ENCODE assay signal across 8 cellular contexts in genomic region chr2:231677632-231678104, GRCh38. TPM values are rescaled to one million over a fixed set of nuclear protein-coding genes. Genes with fewer than 3 reads are reported as not detected.
DNase-seq lines count a peak whose midpoint lies in the region; ATAC-seq and TF ChIP-seq lines count a peak whose summit lies in the region.

No MANE protein-coding gene starts in this region.

- no peaks in the 10 kb centered on the region for H3K27me3 ChIP-seq in breast epithelium
- no peaks in the 10 kb centered on the region for H3K27me3 ChIP-seq in kidney epithelial cell (ENCODE audit: control insufficient read depth, insufficient read depth, low read length)

- H3K4me1 ChIP-seq in breast epithelium, result peaks cover 0 to 10% of the 10 kb centered on the region in 2 donors

- intact Hi-C loops in breast epithelium (cut with DNase I; ENCODE audit: low total_unique reads), result no loop called here

- H3K36me3 ChIP-seq in breast epithelium, result no peaks in the 10 kb centered on the region
- H3K36me3 ChIP-seq in kidney epithelial cell (ENCODE audit: control insufficient read depth, insufficient read depth, low read length), result no peaks in the 10 kb centered on the region

- no peak for TF ChIP-seq POLR2A in breast epithelium (IDR thresholded peaks at IDR 0.05)

- no peak overlapping the region for H3K27ac ChIP-seq in breast epithelium

- no peak for ATAC-seq in GM21825 (IDR thresholded peaks at IDR 0.05; ENCODE audit: unreplicated experiment)

- H3K4me3 ChIP-seq in WI38 (ENCODE audit: low read depth, low read length) (no peak overlapping the region), breast epithelium (no peak overlapping the region), kidney epithelial cell (ENCODE audit: low read depth, low read length) (no peak overlapping the region)

- no peaks in the 10 kb centered on the region for H3K9me3 ChIP-seq in breast epithelium

- peak; percentile 92 for TF ChIP-seq CTCF in AG09319 (IDR thresholded peaks at IDR 0.05; ENCODE audit: low read depth, low read length)
- peak; percentile 91 for TF ChIP-seq CTCF in WI38 (IDR thresholded peaks at IDR 0.05; ENCODE audit: low read depth, low read length)
- peak; percentile 99 for TF ChIP-seq CTCF in breast epithelium (IDR thresholded peaks at IDR 0.05)
- TF ChIP-seq CTCF in kidney epithelial cell (IDR thresholded peaks at IDR 0.05; ENCODE audit: insufficient read depth, low read length, poor library complexity, severe bottlenecking), result peak; percentile 91

- DNase-seq in AG09319 (ENCODE audit: extremely low read depth, low read depth) (peak; percentile 49), GOT3 (lab: John Stamatoyannopoulos, UW) (peak; percentile 44), NCI-H226 (peak; percentile 64), breast epithelium (ENCODE audit: low spot score in 2 of 2) (peak; percentile 85 to 86), kidney epithelial cell (ENCODE audit: low read depth) (no peak)
- peak; percentile 75 for DNase-seq in stimulated activated CD4-positive, alpha-beta T cell treated with anti-CD3 and anti-CD28 coated beads, Interleukin-2, amount 100 ng/mL, for 4 hours (ENCODE audit: low read depth)

RNA-seq across cellular contexts. Expression of gene PTMA, which starts 30.7 kb away (rescaled TPM):
- total RNA-seq in breast epithelium (1,000 to 10,000 TPM in 1 of 3 donors, 100 to 1,000 TPM in 2; 678 to 1,077 (median 956) TPM), kidney epithelial cell (757 and 913 TPM in 2 replicates)
